Comparison of ENCODE assay signal across 1 cellular context in the genomic region with DNA sequence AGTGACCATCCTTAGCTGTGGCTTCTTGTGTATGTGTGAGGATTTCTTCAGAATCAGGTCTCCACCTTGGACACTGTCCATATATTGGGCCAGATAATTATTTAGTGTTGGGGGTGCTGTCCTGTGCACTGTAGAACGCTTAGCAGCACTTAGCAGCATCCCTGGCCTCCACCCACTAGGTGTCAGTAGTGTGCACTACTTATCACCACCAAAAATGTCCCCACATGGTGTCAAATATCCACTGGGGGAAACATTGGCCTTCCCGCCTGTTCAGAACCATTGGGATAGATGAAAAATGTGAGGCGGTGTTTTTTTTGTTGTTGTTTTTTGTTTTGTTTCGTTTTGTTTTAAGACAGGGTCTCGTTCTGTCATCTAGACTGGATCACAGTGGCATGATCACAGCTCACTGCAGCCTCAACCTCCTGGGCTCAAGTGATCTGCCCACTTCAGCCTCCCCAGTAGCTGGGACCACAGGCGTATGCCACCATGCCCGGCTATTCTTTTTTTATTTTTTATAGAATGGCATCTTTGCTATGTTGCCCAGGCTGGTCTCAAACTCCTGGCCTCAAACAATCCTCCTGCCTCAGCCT.
TF ChIP-seq lines count a peak whose summit lies in the region.

No MANE protein-coding gene starts in this region.

TF ChIP-seq in K562, 482 proteins besides CTCF, POLR2A, EP300 and RAD21 (continued from another document):
- TF ChIP-seq, protein P1, sequence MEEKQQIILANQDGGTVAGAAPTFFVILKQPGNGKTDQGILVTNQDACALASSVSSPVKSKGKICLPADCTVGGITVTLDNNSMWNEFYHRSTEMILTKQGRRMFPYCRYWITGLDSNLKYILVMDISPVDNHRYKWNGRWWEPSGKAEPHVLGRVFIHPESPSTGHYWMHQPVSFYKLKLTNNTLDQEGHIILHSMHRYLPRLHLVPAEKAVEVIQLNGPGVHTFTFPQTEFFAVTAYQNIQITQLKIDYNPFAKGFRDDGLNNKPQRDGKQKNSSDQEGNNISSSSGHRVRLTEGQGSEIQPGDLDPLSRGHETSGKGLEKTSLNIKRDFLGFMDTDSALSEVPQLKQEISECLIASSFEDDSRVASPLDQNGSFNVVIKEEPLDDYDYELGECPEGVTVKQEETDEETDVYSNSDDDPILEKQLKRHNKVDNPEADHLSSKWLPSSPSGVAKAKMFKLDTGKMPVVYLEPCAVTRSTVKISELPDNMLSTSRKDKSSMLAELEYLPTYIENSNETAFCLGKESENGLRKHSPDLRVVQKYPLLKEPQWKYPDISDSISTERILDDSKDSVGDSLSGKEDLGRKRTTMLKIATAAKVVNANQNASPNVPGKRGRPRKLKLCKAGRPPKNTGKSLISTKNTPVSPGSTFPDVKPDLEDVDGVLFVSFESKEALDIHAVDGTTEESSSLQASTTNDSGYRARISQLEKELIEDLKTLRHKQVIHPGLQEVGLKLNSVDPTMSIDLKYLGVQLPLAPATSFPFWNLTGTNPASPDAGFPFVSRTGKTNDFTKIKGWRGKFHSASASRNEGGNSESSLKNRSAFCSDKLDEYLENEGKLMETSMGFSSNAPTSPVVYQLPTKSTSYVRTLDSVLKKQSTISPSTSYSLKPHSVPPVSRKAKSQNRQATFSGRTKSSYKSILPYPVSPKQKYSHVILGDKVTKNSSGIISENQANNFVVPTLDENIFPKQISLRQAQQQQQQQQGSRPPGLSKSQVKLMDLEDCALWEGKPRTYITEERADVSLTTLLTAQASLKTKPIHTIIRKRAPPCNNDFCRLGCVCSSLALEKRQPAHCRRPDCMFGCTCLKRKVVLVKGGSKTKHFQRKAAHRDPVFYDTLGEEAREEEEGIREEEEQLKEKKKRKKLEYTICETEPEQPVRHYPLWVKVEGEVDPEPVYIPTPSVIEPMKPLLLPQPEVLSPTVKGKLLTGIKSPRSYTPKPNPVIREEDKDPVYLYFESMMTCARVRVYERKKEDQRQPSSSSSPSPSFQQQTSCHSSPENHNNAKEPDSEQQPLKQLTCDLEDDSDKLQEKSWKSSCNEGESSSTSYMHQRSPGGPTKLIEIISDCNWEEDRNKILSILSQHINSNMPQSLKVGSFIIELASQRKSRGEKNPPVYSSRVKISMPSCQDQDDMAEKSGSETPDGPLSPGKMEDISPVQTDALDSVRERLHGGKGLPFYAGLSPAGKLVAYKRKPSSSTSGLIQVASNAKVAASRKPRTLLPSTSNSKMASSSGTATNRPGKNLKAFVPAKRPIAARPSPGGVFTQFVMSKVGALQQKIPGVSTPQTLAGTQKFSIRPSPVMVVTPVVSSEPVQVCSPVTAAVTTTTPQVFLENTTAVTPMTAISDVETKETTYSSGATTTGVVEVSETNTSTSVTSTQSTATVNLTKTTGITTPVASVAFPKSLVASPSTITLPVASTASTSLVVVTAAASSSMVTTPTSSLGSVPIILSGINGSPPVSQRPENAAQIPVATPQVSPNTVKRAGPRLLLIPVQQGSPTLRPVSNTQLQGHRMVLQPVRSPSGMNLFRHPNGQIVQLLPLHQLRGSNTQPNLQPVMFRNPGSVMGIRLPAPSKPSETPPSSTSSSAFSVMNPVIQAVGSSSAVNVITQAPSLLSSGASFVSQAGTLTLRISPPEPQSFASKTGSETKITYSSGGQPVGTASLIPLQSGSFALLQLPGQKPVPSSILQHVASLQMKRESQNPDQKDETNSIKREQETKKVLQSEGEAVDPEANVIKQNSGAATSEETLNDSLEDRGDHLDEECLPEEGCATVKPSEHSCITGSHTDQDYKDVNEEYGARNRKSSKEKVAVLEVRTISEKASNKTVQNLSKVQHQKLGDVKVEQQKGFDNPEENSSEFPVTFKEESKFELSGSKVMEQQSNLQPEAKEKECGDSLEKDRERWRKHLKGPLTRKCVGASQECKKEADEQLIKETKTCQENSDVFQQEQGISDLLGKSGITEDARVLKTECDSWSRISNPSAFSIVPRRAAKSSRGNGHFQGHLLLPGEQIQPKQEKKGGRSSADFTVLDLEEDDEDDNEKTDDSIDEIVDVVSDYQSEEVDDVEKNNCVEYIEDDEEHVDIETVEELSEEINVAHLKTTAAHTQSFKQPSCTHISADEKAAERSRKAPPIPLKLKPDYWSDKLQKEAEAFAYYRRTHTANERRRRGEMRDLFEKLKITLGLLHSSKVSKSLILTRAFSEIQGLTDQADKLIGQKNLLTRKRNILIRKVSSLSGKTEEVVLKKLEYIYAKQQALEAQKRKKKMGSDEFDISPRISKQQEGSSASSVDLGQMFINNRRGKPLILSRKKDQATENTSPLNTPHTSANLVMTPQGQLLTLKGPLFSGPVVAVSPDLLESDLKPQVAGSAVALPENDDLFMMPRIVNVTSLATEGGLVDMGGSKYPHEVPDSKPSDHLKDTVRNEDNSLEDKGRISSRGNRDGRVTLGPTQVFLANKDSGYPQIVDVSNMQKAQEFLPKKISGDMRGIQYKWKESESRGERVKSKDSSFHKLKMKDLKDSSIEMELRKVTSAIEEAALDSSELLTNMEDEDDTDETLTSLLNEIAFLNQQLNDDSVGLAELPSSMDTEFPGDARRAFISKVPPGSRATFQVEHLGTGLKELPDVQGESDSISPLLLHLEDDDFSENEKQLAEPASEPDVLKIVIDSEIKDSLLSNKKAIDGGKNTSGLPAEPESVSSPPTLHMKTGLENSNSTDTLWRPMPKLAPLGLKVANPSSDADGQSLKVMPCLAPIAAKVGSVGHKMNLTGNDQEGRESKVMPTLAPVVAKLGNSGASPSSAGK (IDR thresholded peaks at IDR 0.05): peak; percentile 55; the same call in 1 of the 2 replicates
- TF ChIP-seq, protein P2, sequence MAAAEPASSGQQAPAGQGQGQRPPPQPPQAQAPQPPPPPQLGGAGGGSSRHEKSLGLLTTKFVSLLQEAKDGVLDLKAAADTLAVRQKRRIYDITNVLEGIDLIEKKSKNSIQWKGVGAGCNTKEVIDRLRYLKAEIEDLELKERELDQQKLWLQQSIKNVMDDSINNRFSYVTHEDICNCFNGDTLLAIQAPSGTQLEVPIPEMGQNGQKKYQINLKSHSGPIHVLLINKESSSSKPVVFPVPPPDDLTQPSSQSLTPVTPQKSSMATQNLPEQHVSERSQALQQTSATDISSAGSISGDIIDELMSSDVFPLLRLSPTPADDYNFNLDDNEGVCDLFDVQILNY (CRISPR knock-in tag; IDR thresholded peaks at IDR 0.05): no peak
- TF ChIP-seq ERF (CRISPR knock-in tag; IDR thresholded peaks at IDR 0.05) (no peak), CC2D1A (IDR thresholded peaks at IDR 0.05) (peak; percentile 67; the same call in 1 of the 2 replicates), ZNF445 (CRISPR knock-in tag; IDR thresholded peaks at IDR 0.05; ENCODE audit: low read depth) (no peak), RFX5 (IDR thresholded peaks at IDR 0.05; ENCODE audit: low read depth, low read length) (no peak), SMC3 (conservative IDR thresholded peaks at IDR 0.05; ENCODE audit: insufficient read depth, low read depth, low read length) (peak; percentile 44; the same call in 1 of the 2 replicates), L3MBTL2 (IDR thresholded peaks at IDR 0.05) (peak; percentile 60; the same call in 1 of the 2 replicates), PHF20 (IDR thresholded peaks at IDR 0.05; ENCODE audit: partially characterized antibody) (peak; percentile 25), CBX3 (IDR thresholded peaks at IDR 0.05; ENCODE audit: borderline replicate concordance in 1 of 2, low read length in 2 of 2) (peak in 1 of 2 experiments; percentile 80; a peak in 1 of 3 replicates), XRCC5 (IDR thresholded peaks at IDR 0.05; ENCODE audit: low read depth, low read length) (0 out of 2 replicates have a peak, but pooled peaks have one; percentile 50), TCF7L2 (IDR thresholded peaks at IDR 0.05; ENCODE audit: low read depth, low read length) (no peak), MAZ (CRISPR knock-in tag; conservative IDR thresholded peaks at IDR 0.05 in 1 of 2, IDR thresholded peaks at IDR 0.05 in 1 of 2) (peak in 1 of 2 experiments; percentile 21; a peak in 1 of 4 replicates), RHOXF2B (CRISPR knock-in tag; conservative IDR thresholded peaks at IDR 0.05) (no peak), JUND (IDR thresholded peaks at IDR 0.05; ENCODE audit: borderline replicate concordance, low read depth, low read length) (0 out of 2 replicates have a peak, but pooled peaks have one; percentile 8), JUND (tag; IDR thresholded peaks at IDR 0.05; ENCODE audit: borderline replicate concordance, low read depth, low read length) (no peak), TRIM28 (IDR thresholded peaks at IDR 0.05) (no peak), ZC3H8 (IDR thresholded peaks at IDR 0.05) (no peak)
- TF ChIP-seq, protein P3, sequence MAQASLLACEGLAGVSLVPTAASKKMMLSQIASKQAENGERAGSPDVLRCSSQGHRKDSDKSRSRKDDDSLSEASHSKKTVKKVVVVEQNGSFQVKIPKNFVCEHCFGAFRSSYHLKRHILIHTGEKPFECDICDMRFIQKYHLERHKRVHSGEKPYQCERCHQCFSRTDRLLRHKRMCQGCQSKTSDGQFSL (CRISPR knock-in tag; IDR thresholded peaks at IDR 0.05): peak; percentile 55; the same call in 1 of the 2 replicates
- TF ChIP-seq, protein P3 (tag; IDR thresholded peaks at IDR 0.05): no peak
- TF ChIP-seq, protein P4, sequence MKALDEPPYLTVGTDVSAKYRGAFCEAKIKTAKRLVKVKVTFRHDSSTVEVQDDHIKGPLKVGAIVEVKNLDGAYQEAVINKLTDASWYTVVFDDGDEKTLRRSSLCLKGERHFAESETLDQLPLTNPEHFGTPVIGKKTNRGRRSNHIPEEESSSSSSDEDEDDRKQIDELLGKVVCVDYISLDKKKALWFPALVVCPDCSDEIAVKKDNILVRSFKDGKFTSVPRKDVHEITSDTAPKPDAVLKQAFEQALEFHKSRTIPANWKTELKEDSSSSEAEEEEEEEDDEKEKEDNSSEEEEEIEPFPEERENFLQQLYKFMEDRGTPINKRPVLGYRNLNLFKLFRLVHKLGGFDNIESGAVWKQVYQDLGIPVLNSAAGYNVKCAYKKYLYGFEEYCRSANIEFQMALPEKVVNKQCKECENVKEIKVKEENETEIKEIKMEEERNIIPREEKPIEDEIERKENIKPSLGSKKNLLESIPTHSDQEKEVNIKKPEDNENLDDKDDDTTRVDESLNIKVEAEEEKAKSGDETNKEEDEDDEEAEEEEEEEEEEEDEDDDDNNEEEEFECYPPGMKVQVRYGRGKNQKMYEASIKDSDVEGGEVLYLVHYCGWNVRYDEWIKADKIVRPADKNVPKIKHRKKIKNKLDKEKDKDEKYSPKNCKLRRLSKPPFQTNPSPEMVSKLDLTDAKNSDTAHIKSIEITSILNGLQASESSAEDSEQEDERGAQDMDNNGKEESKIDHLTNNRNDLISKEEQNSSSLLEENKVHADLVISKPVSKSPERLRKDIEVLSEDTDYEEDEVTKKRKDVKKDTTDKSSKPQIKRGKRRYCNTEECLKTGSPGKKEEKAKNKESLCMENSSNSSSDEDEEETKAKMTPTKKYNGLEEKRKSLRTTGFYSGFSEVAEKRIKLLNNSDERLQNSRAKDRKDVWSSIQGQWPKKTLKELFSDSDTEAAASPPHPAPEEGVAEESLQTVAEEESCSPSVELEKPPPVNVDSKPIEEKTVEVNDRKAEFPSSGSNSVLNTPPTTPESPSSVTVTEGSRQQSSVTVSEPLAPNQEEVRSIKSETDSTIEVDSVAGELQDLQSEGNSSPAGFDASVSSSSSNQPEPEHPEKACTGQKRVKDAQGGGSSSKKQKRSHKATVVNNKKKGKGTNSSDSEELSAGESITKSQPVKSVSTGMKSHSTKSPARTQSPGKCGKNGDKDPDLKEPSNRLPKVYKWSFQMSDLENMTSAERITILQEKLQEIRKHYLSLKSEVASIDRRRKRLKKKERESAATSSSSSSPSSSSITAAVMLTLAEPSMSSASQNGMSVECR (CRISPR knock-in tag; IDR thresholded peaks at IDR 0.05): no peak
- TF ChIP-seq, protein P5, sequence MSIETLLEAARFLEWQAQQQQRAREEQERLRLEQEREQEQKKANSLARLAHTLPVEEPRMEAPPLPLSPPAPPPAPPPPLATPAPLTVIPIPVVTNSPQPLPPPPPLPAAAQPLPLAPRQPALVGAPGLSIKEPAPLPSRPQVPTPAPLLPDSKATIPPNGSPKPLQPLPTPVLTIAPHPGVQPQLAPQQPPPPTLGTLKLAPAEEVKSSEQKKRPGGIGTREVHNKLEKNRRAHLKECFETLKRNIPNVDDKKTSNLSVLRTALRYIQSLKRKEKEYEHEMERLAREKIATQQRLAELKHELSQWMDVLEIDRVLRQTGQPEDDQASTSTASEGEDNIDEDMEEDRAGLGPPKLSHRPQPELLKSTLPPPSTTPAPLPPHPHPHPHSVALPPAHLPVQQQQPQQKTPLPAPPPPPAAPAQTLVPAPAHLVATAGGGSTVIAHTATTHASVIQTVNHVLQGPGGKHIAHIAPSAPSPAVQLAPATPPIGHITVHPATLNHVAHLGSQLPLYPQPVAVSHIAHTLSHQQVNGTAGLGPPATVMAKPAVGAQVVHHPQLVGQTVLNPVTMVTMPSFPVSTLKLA (conservative IDR thresholded peaks at IDR 0.05): no peak
